8 cellular contexts compared by ENCODE assay signal in genomic region chr6:42745638-42746451, GRCh38. TPM values are rescaled to one million over a fixed set of nuclear protein-coding genes. Genes with fewer than 3 reads are reported as not detected.
DNase-seq lines count a peak whose midpoint lies in the region; ATAC-seq and TF ChIP-seq lines count a peak whose summit lies in the region.

Gene TBCC (minus strand): TSS chr6:42746103. CDS start chr6:42746073, 30 bp downstream.

- no peaks in the 10 kb centered on the region for H3K27me3 ChIP-seq in spleen (replicated peaks in 1 of 7)

- DNase-seq in AG09319 (ENCODE audit: extremely low read depth, low read depth) (peak; percentile 99), NCI-H345 treated with DMSO at 0.1 percent for 48 hours (lab: John Stamatoyannopoulos, UW; ENCODE audit: unreplicated experiment) (peak; percentile 94), iris pigment epithelial cell (ENCODE audit: low read depth) (peak; percentile 99), spleen (peak; percentile 96)
- DNase-seq in activated CD4-positive, CD25-positive, alpha-beta regulatory T cell (lab: John Stamatoyannopoulos, UW): peak; percentile 86 to 91 (median 90)
- peak; percentile 73 to 91 for DNase-seq in central memory CD8-positive, alpha-beta T cell (ENCODE audit: low spot score in 2 of 2)

- TF ChIP-seq CTCF in AG09319 (IDR thresholded peaks at IDR 0.05; ENCODE audit: low read depth, low read length) (no peak), spleen (IDR thresholded peaks at IDR 0.05 in 8 of 11, conservative IDR thresholded peaks at IDR 0.05 in 3 of 11) (peak in 1 of 11 experiments; percentile 23)

- intact Hi-C loops in spleen (cut with DNase I; ENCODE audit: low total_unique reads): loop anchor here (5.0 to 10.0 kb wide), 2 partner anchors 41 to 129 kb away; partner anchors contain the start of gene RPL7L1

- H3K4me3 ChIP-seq in spleen: peak within 1 kb of the TSS; percentile 69 to 97 (median 92)

- WGBS in spleen, 5 donors: 1% methylated on average over 31 to 57 of the region's 57 CpGs

- H3K4me1 ChIP-seq in spleen: peaks cover 27 to 71% (median 47%) of the 10 kb centered on the region in 6 donors

- H3K36me3 Mint-ChIP-seq in central memory CD8-positive, alpha-beta T cell (ENCODE audit: insufficient read depth): peaks cover 32% of the 10 kb centered on the region

- peaks cover 0 to 7% (median 0%) of the 10 kb centered on the region in 6 donors for H3K36me3 ChIP-seq in spleen

- H3K9me3 ChIP-seq in spleen: no peaks in the 10 kb centered on the region

- ATAC-seq in GM19025 (IDR thresholded peaks at IDR 0.05; ENCODE audit: low read depth, unreplicated experiment): peak; percentile 62
- ATAC-seq in HG03280 (IDR thresholded peaks at IDR 0.05; ENCODE audit: unreplicated experiment): peak; percentile 82
- ATAC-seq in central memory CD8-positive, alpha-beta T cell (replicated peaks; ENCODE audit: extremely low read depth, poor library complexity, severe bottlenecking): peak; percentile 80

- no peaks in the 10 kb centered on the region for H3K27me3 Mint-ChIP-seq in central memory CD8-positive, alpha-beta T cell

- peak; percentile 83 to 96 (median 90) for TF ChIP-seq POLR2A in spleen (IDR thresholded peaks at IDR 0.05)

- H3K9me3 Mint-ChIP-seq in central memory CD8-positive, alpha-beta T cell: no peaks in the 10 kb centered on the region

- peak within 1 kb of the TSS; percentile 86 to 98 (median 97) for H3K27ac ChIP-seq in spleen

- H3K4me1 Mint-ChIP-seq in central memory CD8-positive, alpha-beta T cell: peaks cover 27% of the 10 kb centered on the region

- H3K27ac Mint-ChIP-seq in central memory CD8-positive, alpha-beta T cell (ENCODE audit: low read depth): peak within 1 kb of the TSS; percentile 97

- peak within 1 kb of the TSS; percentile 94 for H3K4me3 Mint-ChIP-seq in central memory CD8-positive, alpha-beta T cell

RNA-seq across cellular contexts. Expression of gene TBCC, which starts in this region (rescaled TPM):
- total RNA-seq in spleen: 10 to 100 TPM; 22.2 to 63.3 (median 25.6) TPM
- 10 to 100 TPM; 51.7 to 63.2 (median 56.0) TPM for polyA plus RNA-seq in spleen

Comparison
In these comparisons a context has a peak if more than half of its experiments do, and no peak if none do; other contexts are left out.
1. Peak in every context shown above with its lines: DNase-seq, ATAC-seq, H3K4me3 ChIP-seq and H3K27ac ChIP-seq.